ENCODE assay signal across 7 cellular contexts in genomic region chr9:136784249-136784996, GRCh38. TPM values are rescaled to one million over a fixed set of nuclear protein-coding genes. Genes with fewer than 3 reads are reported as not detected.
DNase-seq lines count a peak whose midpoint lies in the region; ATAC-seq and TF ChIP-seq lines count a peak whose summit lies in the region.

No MANE protein-coding gene starts in this region.

- no peak for ATAC-seq in GM18907 (IDR thresholded peaks at IDR 0.05; ENCODE audit: unreplicated experiment)

- H3K9me3 ChIP-seq in breast epithelium (no peaks in the 10 kb centered on the region), parathyroid adenoma (ENCODE audit: control insufficient read depth, low read length) (no peaks in the 10 kb centered on the region)

- H3K36me3 ChIP-seq in breast epithelium (no peaks in the 10 kb centered on the region), parathyroid adenoma (ENCODE audit: control insufficient read depth, insufficient read depth, low read length) (no peaks in the 10 kb centered on the region)

- intact Hi-C loops in breast epithelium (cut with DNase I; ENCODE audit: low total_unique reads): no loop called here

- H3K4me3 ChIP-seq in LNCaP clone FGC (ENCODE audit: low read depth, low read length) (no peak overlapping the region), breast epithelium (no peak overlapping the region), parathyroid adenoma (ENCODE audit: low read depth, low read length) (no peak overlapping the region)

- H2AFZ ChIP-seq in parathyroid adenoma: no peak overlapping the region

- no peak overlapping the region for H3K4me2 ChIP-seq in parathyroid adenoma (ENCODE audit: low read length)

- peaks cover 0 to 5% of the 10 kb centered on the region in 2 donors for H3K4me1 ChIP-seq in breast epithelium
- no peaks in the 10 kb centered on the region for H3K4me1 ChIP-seq in parathyroid adenoma

- no peaks in the 10 kb centered on the region for H3K79me2 ChIP-seq in parathyroid adenoma

- no peak overlapping the region for H3K9ac ChIP-seq in parathyroid adenoma

- peak; percentile 35 for TF ChIP-seq CTCF in LNCaP clone FGC (IDR thresholded peaks at IDR 0.05; ENCODE audit: control insufficient read depth, extremely low read depth, insufficient read depth)
- TF ChIP-seq CTCF in breast epithelium (IDR thresholded peaks at IDR 0.05): peak; percentile 52 to 62 (median 53)
- TF ChIP-seq CTCF in parathyroid adenoma (IDR thresholded peaks at IDR 0.05): peak; percentile 51

- no peak for TF ChIP-seq POLR2A in breast epithelium (IDR thresholded peaks at IDR 0.05)

- H3K27me3 ChIP-seq in breast epithelium (no peaks in the 10 kb centered on the region), parathyroid adenoma (ENCODE audit: control insufficient read depth, insufficient read depth, low read length) (no peaks in the 10 kb centered on the region)

- H3K27ac ChIP-seq in breast epithelium: no peak overlapping the region
- no peak overlapping the region for H3K27ac ChIP-seq in parathyroid adenoma

- peak; percentile 48 for DNase-seq in EH (ENCODE audit: low read depth)
- DNase-seq in LNCaP clone FGC (ENCODE audit: low read depth): no peak
- DNase-seq in breast epithelium (ENCODE audit: low spot score in 2 of 2): no peak
- DNase-seq in GM19238 (ENCODE audit: insufficient read length, low spot score): no peak
- DNase-seq in effector CD8-positive, alpha-beta T cell (lab: John Stamatoyannopoulos, UW): no peak

RNA-seq across cellular contexts. Expression of gene TMEM141, which starts 6.7 kb away (rescaled TPM):
- total RNA-seq in breast epithelium: 100 to 1,000 TPM in 2 of 3 donors, 10 to 100 TPM in 1; 85.8 to 121 (median 103) TPM

RNA-seq across cellular contexts. Expression of gene CCDC183, which starts 11.7 kb away (rescaled TPM):
- total RNA-seq in breast epithelium: 1 to 10 TPM in 2 of 3 donors, under 1 TPM in 1; 0.64 to 5.7 (median 5.6) TPM

RNA-seq across cellular contexts. Expression of gene LCN15, which starts 20.1 kb away (rescaled TPM):
- not detected for total RNA-seq in breast epithelium

RNA-seq across cellular contexts. Expression of gene RABL6, which starts 23.3 kb away (rescaled TPM):
- 10 to 100 TPM; 38.2 to 51.5 (median 41.3) TPM for total RNA-seq in breast epithelium

RNA-seq across cellular contexts. Expression of gene LCN8, which starts 26.4 kb away (rescaled TPM):
- not detected for total RNA-seq in breast epithelium
